ENCODE assay signal across 8 cellular contexts in the genomic region with DNA sequence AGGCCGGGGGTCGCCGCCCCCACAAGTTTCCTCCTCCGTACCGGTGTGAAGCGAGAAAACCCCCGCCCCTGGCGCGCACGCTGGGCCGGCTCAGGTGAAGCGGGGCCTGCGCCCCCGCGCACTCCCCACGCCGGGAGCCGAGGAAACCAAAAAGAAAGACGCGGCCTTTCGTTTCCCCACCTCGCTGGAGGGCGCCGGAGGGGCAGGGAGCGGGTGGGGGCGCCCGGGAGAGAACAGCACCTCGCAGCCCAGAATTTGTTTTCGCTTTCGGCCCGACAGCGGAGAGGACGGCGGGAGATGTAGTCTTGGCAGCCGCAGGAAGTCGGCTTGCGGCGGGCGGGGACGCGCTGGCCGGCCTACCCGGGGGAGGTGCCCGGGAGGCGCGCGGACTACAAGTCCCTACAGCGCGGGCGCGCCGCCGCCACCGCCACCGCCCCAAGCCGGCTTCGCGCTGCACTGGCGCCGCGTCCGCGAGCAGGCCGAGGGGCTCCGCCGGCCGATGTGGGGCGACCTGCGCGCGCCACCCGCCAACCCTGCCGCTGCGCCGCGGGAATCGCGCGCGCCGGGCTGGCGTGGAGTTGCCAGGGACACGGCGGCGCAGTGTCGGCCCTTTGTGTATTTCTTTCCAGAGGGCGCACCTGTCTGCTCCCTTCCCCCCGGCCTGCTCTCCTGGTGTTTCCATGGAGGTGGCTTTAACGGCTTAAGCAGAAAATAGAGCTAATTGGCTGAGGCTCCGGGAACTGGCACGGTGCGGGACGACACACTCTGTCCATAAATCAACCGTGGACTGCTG.
DNase-seq lines count a peak whose midpoint lies in the region; ATAC-seq and TF ChIP-seq lines count a peak whose summit lies in the region.

A gene with protein sequence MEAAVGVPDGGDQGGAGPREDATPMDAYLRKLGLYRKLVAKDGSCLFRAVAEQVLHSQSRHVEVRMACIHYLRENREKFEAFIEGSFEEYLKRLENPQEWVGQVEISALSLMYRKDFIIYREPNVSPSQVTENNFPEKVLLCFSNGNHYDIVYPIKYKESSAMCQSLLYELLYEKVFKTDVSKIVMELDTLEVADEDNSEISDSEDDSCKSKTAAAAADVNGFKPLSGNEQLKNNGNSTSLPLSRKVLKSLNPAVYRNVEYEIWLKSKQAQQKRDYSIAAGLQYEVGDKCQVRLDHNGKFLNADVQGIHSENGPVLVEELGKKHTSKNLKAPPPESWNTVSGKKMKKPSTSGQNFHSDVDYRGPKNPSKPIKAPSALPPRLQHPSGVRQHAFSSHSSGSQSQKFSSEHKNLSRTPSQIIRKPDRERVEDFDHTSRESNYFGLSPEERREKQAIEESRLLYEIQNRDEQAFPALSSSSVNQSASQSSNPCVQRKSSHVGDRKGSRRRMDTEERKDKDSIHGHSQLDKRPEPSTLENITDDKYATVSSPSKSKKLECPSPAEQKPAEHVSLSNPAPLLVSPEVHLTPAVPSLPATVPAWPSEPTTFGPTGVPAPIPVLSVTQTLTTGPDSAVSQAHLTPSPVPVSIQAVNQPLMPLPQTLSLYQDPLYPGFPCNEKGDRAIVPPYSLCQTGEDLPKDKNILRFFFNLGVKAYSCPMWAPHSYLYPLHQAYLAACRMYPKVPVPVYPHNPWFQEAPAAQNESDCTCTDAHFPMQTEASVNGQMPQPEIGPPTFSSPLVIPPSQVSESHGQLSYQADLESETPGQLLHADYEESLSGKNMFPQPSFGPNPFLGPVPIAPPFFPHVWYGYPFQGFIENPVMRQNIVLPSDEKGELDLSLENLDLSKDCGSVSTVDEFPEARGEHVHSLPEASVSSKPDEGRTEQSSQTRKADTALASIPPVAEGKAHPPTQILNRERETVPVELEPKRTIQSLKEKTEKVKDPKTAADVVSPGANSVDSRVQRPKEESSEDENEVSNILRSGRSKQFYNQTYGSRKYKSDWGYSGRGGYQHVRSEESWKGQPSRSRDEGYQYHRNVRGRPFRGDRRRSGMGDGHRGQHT (minus strand): TSS at position 292 of the 793 bp plus-strand sequence. CDS start 616 bp downstream, outside the sequence.

- DNase-seq in AG09309 (ENCODE audit: low read depth), result peak; percentile 80
- DNase-seq in NCI-H345 (lab: John Stamatoyannopoulos, UW), result peak; percentile 89
- DNase-seq in activated CD4-positive, CD25-positive, alpha-beta regulatory T cell (lab: John Stamatoyannopoulos, UW), result peak; percentile 82 to 94 (median 90)
- peak; percentile 97 for DNase-seq in central memory CD4-positive, alpha-beta T cell
- DNase-seq in iris pigment epithelial cell (ENCODE audit: low read depth), result peak; percentile 98
- DNase-seq in stimulated activated CD4-positive, alpha-beta T cell treated with anti-CD3 and anti-CD28 coated beads, Interleukin-12 subunit alpha, Interleukin-12 subunit beta, amount 100 ng/mL, for 24 hours (ENCODE audit: low read depth in 2 of 2), result peak; percentile 89 to 93

- H3K4me3 ChIP-seq in AG09309 (ENCODE audit: control insufficient read depth, low read depth, low read length), result peak within 1 kb of the TSS; percentile 70

- in situ Hi-C loops in GM18951 (cut with MboI; ENCODE audit: low sequenced_read_pairs, unreplicated experiment), result no loop called here

- TF ChIP-seq CTCF in AG09309 (IDR thresholded peaks at IDR 0.05; ENCODE audit: control insufficient read depth, insufficient read depth, low read depth, low read length, missing control alignments), result peak; percentile 15

- peak; percentile 75 for TF ChIP-seq POLR2A in GM18951 (IDR thresholded peaks at IDR 0.05; ENCODE audit: extremely low read depth, insufficient read depth, insufficient read length)

- ATAC-seq in HG03196 (IDR thresholded peaks at IDR 0.05; ENCODE audit: unreplicated experiment), result peak; percentile 86

Comparison
In these comparisons a context has a peak if more than half of its experiments do, and no peak if none do; other contexts are left out.
1. Peak in every context shown above with its lines: DNase-seq, ATAC-seq and H3K4me3 ChIP-seq.